In genomic region chr2:85596486-85597143, GRCh38 we compare ENCODE assay signal across 9 cellular contexts. TPM values are rescaled to one million over a fixed set of nuclear protein-coding genes. Genes with fewer than 3 reads are reported as not detected.
DNase-seq lines count a peak whose midpoint lies in the region; ATAC-seq and TF ChIP-seq lines count a peak whose summit lies in the region.
"Had no signal": no experiment of that assay in that cellular context is flagged by ENCODE, and none has a peak within 500 bp of the region (broad histone marks: within the 10 kb centered on the region; RNA-seq: fewer than 3 reads in every experiment).

No MANE protein-coding gene starts in this region.

- H3K9me3 Mint-ChIP-seq in natural killer cell, result no peaks in the 10 kb centered on the region

- H3K4me3 Mint-ChIP-seq in natural killer cell, result peak overlapping the region; percentile 99

- H3K4me2 ChIP-seq in KMS-11, result peak overlapping the region; percentile 96

- no peaks in the 10 kb centered on the region for H4K20me1 ChIP-seq in KMS-11 (ENCODE audit: insufficient read depth)

- CTCF ChIA-PET in AG04450 (lab: Charles Lee), result interaction anchor here (1.6 to 1.9 kb wide), 2 partner anchors 40 to 46 kb away, joined by 3 to 4 read pairs; no protein-coding TSS in a partner anchor

- no peak overlapping the region for H2AFZ ChIP-seq in KMS-11 (ENCODE audit: low read depth)

- no peaks in the 10 kb centered on the region for H3K36me3 ChIP-seq in KMS-11 (ENCODE audit: insufficient read depth)

- no peak for ATAC-seq in natural killer cell
- no peak for ATAC-seq in HG03439 (IDR thresholded peaks at IDR 0.05; ENCODE audit: unreplicated experiment)

- peak overlapping the region; percentile 96 to 98 for H3K27ac Mint-ChIP-seq in natural killer cell

- H3K27ac ChIP-seq in AG04450 (ENCODE audit: low read depth, low read length) (no peak overlapping the region), KMS-11 (no peak overlapping the region)

- peaks cover 22% of the 10 kb centered on the region for H3K4me1 ChIP-seq in KMS-11 (ENCODE audit: low read depth, poor library complexity, severe bottlenecking)

- H3K4me1 Mint-ChIP-seq in natural killer cell, result peaks cover 31 to 35% of the 10 kb centered on the region in 2 donors

- H3K36me3 Mint-ChIP-seq in natural killer cell, result no peaks in the 10 kb centered on the region

- H3K27me3 ChIP-seq in AG04450 (ENCODE audit: control insufficient read depth, insufficient read depth, low read length) (no peaks in the 10 kb centered on the region), KMS-11 (ENCODE audit: insufficient read depth, low read depth) (no peaks in the 10 kb centered on the region)

- peak overlapping the region; percentile 99 for H3K4me3 ChIP-seq in AG04450 (ENCODE audit: low read depth, low read length)
- H3K4me3 ChIP-seq in KMS-11 (IDR thresholded peaks at IDR 0.05; ENCODE audit: insufficient read depth, low read depth, low read length), result peak overlapping the region; percentile 3
- H3K4me3 ChIP-seq in choroid plexus epithelial cell (ENCODE audit: low read depth, low read length), result peak overlapping the region; percentile 100

- H3K27me3 Mint-ChIP-seq in natural killer cell (ENCODE audit: low read depth in 2 of 2), result no peaks in the 10 kb centered on the region

- POLR2A ChIA-PET in AG04450 (lab: Yijun Ruan, JAX), result interaction anchor here (2.1 to 2.3 kb wide), 2 partner anchors 9 to 58 kb away, joined by 17 to 20 read pairs; partner anchors contain the start of gene MAT2A

- H3K9ac ChIP-seq in KMS-11, result peak overlapping the region; percentile 57; the same call in 1 of the 2 replicates

- no peak for DNase-seq in AG04450 (ENCODE audit: low read depth, low spot score)
- no peak for DNase-seq in choroid plexus epithelial cell (ENCODE audit: low read depth)
- no peak for DNase-seq in natural killer cell
- no peak for DNase-seq in SIG-M5 treated with dmso at 0.1 percent for 504 hours (lab: John Stamatoyannopoulos, UW; ENCODE audit: unreplicated experiment)
- no peak for DNase-seq in DMS79 (lab: John Stamatoyannopoulos, UW)
- DNase-seq in central memory CD4-positive, alpha-beta T cell, result no peak
- DNase-seq: activated CD4-positive, alpha-beta T cell treated with anti-CD3 and anti-CD28 coated beads, Interleukin-2, amount 50 U/mL, for 48 hours had no signal

- TF ChIP-seq CTCF in AG04450 (IDR thresholded peaks at IDR 0.05; ENCODE audit: low read depth, low read length) (no peak), KMS-11 (conservative IDR thresholded peaks at IDR 0.05; ENCODE audit: low read depth, low read length) (no peak), choroid plexus epithelial cell (conservative IDR thresholded peaks at IDR 0.05; ENCODE audit: low read depth, low read length) (no peak), natural killer cell (IDR thresholded peaks at IDR 0.05) (no peak)

- intact Hi-C loops in natural killer cell (cut with micrococcal nuclease), result no loop called here

- H3K9me3 ChIP-seq in AG04450 (ENCODE audit: control insufficient read depth, insufficient read depth, low read length), result no peaks in the 10 kb centered on the region; the same call in 1 of the 2 replicates

- H3K79me2 ChIP-seq in KMS-11 (ENCODE audit: insufficient read depth, low read depth), result peaks cover 16% of the 10 kb centered on the region; the same call in 1 of the 2 replicates

RNA-seq across cellular contexts. Expression of gene RNF181, which starts 1.1 kb away (rescaled TPM):
- polyA plus RNA-seq in AG04450 (2011; rRNA removed), result 260 and 351 TPM in 2 replicates
- polyA minus RNA-seq in AG04450 (2011; rRNA and poly(A)+ RNA removed), result 140 and 199 TPM in 2 replicates
- 10 to 100 TPM; 65.0 to 75.0 (median 66.7) TPM for total RNA-seq in natural killer cell

RNA-seq across cellular contexts. Expression of gene TMEM150A, which starts 5.9 kb away (rescaled TPM):
- polyA plus RNA-seq in AG04450 (2011; rRNA removed), result 11.4 and 14.5 TPM in 2 replicates
- 11.0 and 14.1 TPM in 2 replicates for polyA minus RNA-seq in AG04450 (2011; rRNA and poly(A)+ RNA removed)
- total RNA-seq in natural killer cell, result 10 to 100 TPM; 10.4 to 13.3 (median 10.9) TPM

RNA-seq across cellular contexts. Expression of gene VAMP5, which starts 12.4 kb away (rescaled TPM):
- polyA plus RNA-seq in AG04450 (2011; rRNA removed), result 100 and 123 TPM in 2 replicates
- polyA minus RNA-seq in AG04450 (2011; rRNA and poly(A)+ RNA removed), result 67.4 and 76.8 TPM in 2 replicates
- total RNA-seq in natural killer cell, result 10 to 100 TPM; 35.0 to 50.7 (median 36.7) TPM

RNA-seq across cellular contexts. Expression of gene C2orf68, which starts 15.3 kb away (rescaled TPM):
- polyA plus RNA-seq in AG04450 (2011; rRNA removed), result 17.8 and 19.1 TPM in 2 replicates
- polyA minus RNA-seq in AG04450 (2011; rRNA and poly(A)+ RNA removed), result 21.7 and 25.3 TPM in 2 replicates
- total RNA-seq in natural killer cell, result 10 to 100 TPM; 36.4 to 60.8 (median 48.4) TPM

RNA-seq across cellular contexts. Expression of gene VAMP8, which starts 19.2 kb away (rescaled TPM):
- polyA plus RNA-seq in AG04450 (2011; rRNA removed), result 2.6 and 3.6 TPM in 2 replicates
- 0.48 and 0.55 TPM in 2 replicates for polyA minus RNA-seq in AG04450 (2011; rRNA and poly(A)+ RNA removed)
- 100 to 1,000 TPM; 105 to 116 (median 111) TPM for total RNA-seq in natural killer cell

Comparison
In these comparisons a context has a peak if more than half of its experiments do, and no peak if none do; other contexts are left out.
1. H3K4me3 ChIP-seq: peak in every context shown above with its lines; median percentile 100 in choroid plexus epithelial cell; 99 in AG04450; 3 in KMS-11.